In the genomic region with DNA sequence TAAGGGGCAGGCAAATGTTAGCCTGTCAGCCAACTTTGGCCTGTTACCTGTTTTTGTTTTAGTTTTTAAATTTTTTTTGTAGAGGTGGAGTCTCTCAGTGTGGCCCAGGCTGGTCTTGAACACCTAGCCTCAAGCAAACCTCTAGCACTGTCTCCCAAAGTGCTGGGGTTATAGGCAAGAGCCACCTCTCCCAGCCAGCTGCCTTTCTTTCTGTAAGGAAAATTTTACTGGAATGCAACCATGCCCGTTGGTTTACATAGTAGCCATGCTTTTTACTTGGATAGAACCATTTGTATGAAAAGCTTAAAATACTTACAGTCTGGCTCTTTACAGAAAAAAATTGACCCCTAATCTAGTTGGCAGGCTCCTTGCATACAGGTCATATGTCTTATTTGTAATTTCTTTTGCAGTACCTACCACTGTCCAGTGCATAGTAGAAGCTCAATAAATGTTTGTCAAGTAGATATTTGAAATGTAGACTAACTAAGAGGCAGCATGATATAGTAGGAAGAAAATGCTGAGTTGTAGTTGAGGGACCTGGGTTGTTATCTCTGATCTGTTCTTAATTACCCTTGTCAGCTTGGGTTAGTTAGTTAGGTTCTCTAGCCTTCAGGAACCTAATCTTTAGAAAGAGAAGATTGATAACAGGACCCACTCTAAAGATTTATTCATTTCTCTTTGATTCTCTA, we compare ENCODE assay signal across 1 cellular context.
A peak's percentile ranks its signal among the peaks of the same experiment; 100 is the strongest.
TF ChIP-seq lines count a peak whose summit lies in the region.

No MANE protein-coding gene starts in this region.

TF ChIP-seq in GM12878, 131 proteins besides CTCF, POLR2A, EP300 and RAD21:
- TF ChIP-seq POLR2AphosphoS2 (IDR thresholded peaks at IDR 0.05; ENCODE audit: low read depth, low read length), result peak; percentile 30; the same call in 1 of the 2 replicates
- TF ChIP-seq PAX8 (IDR thresholded peaks at IDR 0.05), result 0 out of 2 replicates have a peak, but pooled peaks have one; percentile 55
- TF ChIP-seq, protein P1, sequence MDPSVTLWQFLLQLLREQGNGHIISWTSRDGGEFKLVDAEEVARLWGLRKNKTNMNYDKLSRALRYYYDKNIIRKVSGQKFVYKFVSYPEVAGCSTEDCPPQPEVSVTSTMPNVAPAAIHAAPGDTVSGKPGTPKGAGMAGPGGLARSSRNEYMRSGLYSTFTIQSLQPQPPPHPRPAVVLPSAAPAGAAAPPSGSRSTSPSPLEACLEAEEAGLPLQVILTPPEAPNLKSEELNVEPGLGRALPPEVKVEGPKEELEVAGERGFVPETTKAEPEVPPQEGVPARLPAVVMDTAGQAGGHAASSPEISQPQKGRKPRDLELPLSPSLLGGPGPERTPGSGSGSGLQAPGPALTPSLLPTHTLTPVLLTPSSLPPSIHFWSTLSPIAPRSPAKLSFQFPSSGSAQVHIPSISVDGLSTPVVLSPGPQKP (IDR thresholded peaks at IDR 0.05; ENCODE audit: low read depth, low read length), result no peak
- peak; percentile 55 for TF ChIP-seq POLR2AphosphoS5 (IDR thresholded peaks at IDR 0.05; ENCODE audit: low read length)
